ENCODE assay signal across 5 cellular contexts in the genomic region with DNA sequence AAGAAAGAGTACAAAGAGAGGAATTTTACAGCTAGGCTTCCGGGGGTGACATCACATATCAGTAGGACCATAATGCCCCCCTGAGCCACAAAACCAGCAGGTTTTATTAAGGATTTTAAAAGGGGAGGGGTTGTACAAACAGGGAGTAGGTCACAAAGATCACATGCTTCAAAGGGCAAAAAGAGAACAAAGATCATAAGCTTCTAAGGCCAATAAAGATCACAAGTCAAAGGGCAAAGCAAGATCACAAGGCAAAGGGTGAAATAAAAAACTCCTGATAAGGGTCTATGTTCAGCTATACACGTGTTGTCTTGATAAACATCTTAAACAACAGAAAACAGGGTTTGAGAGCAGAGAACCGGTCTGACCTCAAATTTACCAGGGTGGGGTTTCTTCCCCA. TPM values are rescaled to one million over a fixed set of nuclear protein-coding genes. Genes with fewer than 3 reads are reported as not detected.
DNase-seq lines count a peak whose midpoint lies in the region; ATAC-seq, FAIRE-seq and TF ChIP-seq lines count a peak whose summit lies in the region.
"Not testable (repeated sequence)": the region's sequence is repeated elsewhere in the genome, so short reads cannot be mapped to it uniquely, and the experiment has no call there.

No MANE protein-coding gene starts in this region.

- not testable (repeated sequence) for H3K4me3 ChIP-seq in HepG2 (replicated peaks in 1 of 3; ENCODE audit: insufficient read depth in 1 of 3, low read depth in 2 of 3, low read length in 3 of 3); liver (ENCODE audit: low read depth in 1 of 3, low read length in 3 of 3); small intestine (ENCODE audit: low read depth in 1 of 2, low read length in 2 of 2)

- in situ Hi-C loops in HepG2 (cut with HindIII; ENCODE audit: extremely low pct_ligation_motif_present, low pct_unique_long_range_greater_than_20kb) = not testable (repeated sequence)

- not testable (repeated sequence) for H3K27me3 ChIP-seq in HepG2 (ENCODE audit: control insufficient read depth in 1 of 2, insufficient read depth in 2 of 2, low read length in 2 of 2); liver (ENCODE audit: control insufficient read depth in 4 of 4, insufficient read depth in 4 of 4, low read length in 3 of 4); small intestine (ENCODE audit: control insufficient read depth in 2 of 2, insufficient read depth in 2 of 2, low read length in 2 of 2)

- not testable (repeated sequence) for H3K9ac ChIP-seq in HepG2 (ENCODE audit: insufficient read depth, low read depth, low read length); liver (ENCODE audit: low read depth in 1 of 2, low read length in 2 of 2)

- not testable (repeated sequence) for BruUV-seq in HepG2 (replicated peaks; lab: Mats Ljungman, UMichigan)

- DNase-seq in left lobe of liver (ENCODE audit: low spot score); stimulated activated naive B cell treated with anti-CD40 and anti-IgM and Interleukin-4, amounts not matched to agents 10 μg/mL and 1 μg/mL and 100 μg/mL, for 72 hours: not testable (repeated sequence)
- DNase-seq in HepG2 (ENCODE audit: low spot score) (peak; percentile 31), small intestine (peak; percentile 27)

- not testable (repeated sequence) for TF ChIP-seq POLR2A in HepG2 (IDR thresholded peaks at IDR 0.05; ENCODE audit: insufficient read depth in 1 of 2, low read depth in 2 of 2, low read length in 2 of 2)

- H3K27ac ChIP-seq in HepG2 (ENCODE audit: extremely low read length, insufficient read depth, low read length); liver (ENCODE audit: low read depth in 1 of 2, low read length in 2 of 2); small intestine (ENCODE audit: low read depth in 1 of 2, low read length in 1 of 2): not testable (repeated sequence)

- not testable (repeated sequence) for H3K36me3 ChIP-seq in HepG2 (replicated peaks in 1 of 2; ENCODE audit: control insufficient read depth in 1 of 2, insufficient read depth in 2 of 2, low read length in 2 of 2); liver (ENCODE audit: control insufficient read depth in 4 of 4, insufficient read depth in 3 of 4, low read depth in 1 of 4, low read length in 3 of 4); small intestine (ENCODE audit: control insufficient read depth in 2 of 2, insufficient read depth in 2 of 2, low read length in 2 of 2)

- H3K4me2 ChIP-seq in HepG2 (ENCODE audit: low read depth, low read length) = not testable (repeated sequence)

- not testable (repeated sequence) for TF ChIP-seq CTCF in HepG2 (CRISPR knock-in tag; IDR thresholded peaks at IDR 0.05); liver (IDR thresholded peaks at IDR 0.05; ENCODE audit: low read depth, low read length, missing input control)

- TF ChIP-seq EP300 in HepG2 (IDR thresholded peaks at IDR 0.05; ENCODE audit: low read depth in 2 of 2, low read length in 2 of 2) = peak in 1 of 2 experiments; percentile 36; a peak in 1 of 4 replicates
- not testable (repeated sequence) for TF ChIP-seq EP300 in HepG2 (CRISPR knock-in tag; IDR thresholded peaks at IDR 0.05; ENCODE audit: borderline replicate concordance)

- 6% methylated on average over 3 of the region's 3 CpGs for WGBS in HepG2 (ENCODE audit: low lambda C conversion rate)
- WGBS in liver = 56% methylated on average over 3 of the region's 3 CpGs
- 9 to 64% (median 39%) methylated on average over 3 of the region's 3 CpGs for WGBS in small intestine, 3 donors

- peaks cover 25% of the 10 kb centered on the region for H3K4me1 ChIP-seq in HepG2 (ENCODE audit: insufficient read depth, low read length)
- H3K4me1 ChIP-seq in liver (ENCODE audit: control insufficient read depth in 4 of 4, insufficient read depth in 4 of 4, low read length in 3 of 4); small intestine (ENCODE audit: control insufficient read depth in 2 of 2, insufficient read depth in 1 of 2, low read depth in 1 of 2, low read length in 1 of 2): not testable (repeated sequence)

- not testable (repeated sequence) for H3K9me3 Mint-ChIP-seq in stimulated activated naive B cell treated with anti-CD40 and anti-IgM and Interleukin-4, amounts not matched to agents 10 μg/mL and 1 μg/mL and 100 μg/mL, for 72 hours

- H2AFZ ChIP-seq in HepG2 (ENCODE audit: low read length) = not testable (repeated sequence)

- H3K27ac Mint-ChIP-seq in stimulated activated naive B cell treated with anti-CD40 and anti-IgM and Interleukin-4, amounts not matched to agents 10 μg/mL and 1 μg/mL and 100 μg/mL, for 72 hours = peak overlapping the region; percentile 78

- POLR2A ChIA-PET in HepG2 (lab: Yijun Ruan, JAX) = not testable (repeated sequence)

- not testable (repeated sequence) for TF ChIP-seq RAD21 in HepG2 (CRISPR knock-in tag; IDR thresholded peaks at IDR 0.05); liver (IDR thresholded peaks at IDR 0.05)

- not testable (repeated sequence) for H3K79me2 ChIP-seq in HepG2 (ENCODE audit: insufficient read depth, low read length)

- H3K4me3 Mint-ChIP-seq in stimulated activated naive B cell treated with anti-CD40 and anti-IgM and Interleukin-4, amounts not matched to agents 10 μg/mL and 1 μg/mL and 100 μg/mL, for 72 hours = not testable (repeated sequence)

- FAIRE-seq in HepG2 (lab: Jason Lieb, UNC); small intestine (lab: Jason Lieb, UNC): not testable (repeated sequence)

- not testable (repeated sequence) for H4K20me1 ChIP-seq in HepG2 (ENCODE audit: insufficient read depth, low read length)

- ATAC-seq in left lobe of liver = peak; percentile 12
- ATAC-seq in HepG2; stimulated activated naive B cell treated with anti-CD40 and anti-IgM and Interleukin-4, amounts not matched to agents 10 μg/mL and 1 μg/mL and 100 μg/mL, for 72 hours (replicated peaks): not testable (repeated sequence)

- H3K4me1 Mint-ChIP-seq in stimulated activated naive B cell treated with anti-CD40 and anti-IgM and Interleukin-4, amounts not matched to agents 10 μg/mL and 1 μg/mL and 100 μg/mL, for 72 hours = not testable (repeated sequence)

- H3K9me3 ChIP-seq in HepG2 (ENCODE audit: low read length); liver (ENCODE audit: control insufficient read depth in 4 of 4, low read length in 3 of 4); small intestine (ENCODE audit: control insufficient read depth, low read depth): not testable (repeated sequence)

- not testable (repeated sequence) for H3K36me3 Mint-ChIP-seq in stimulated activated naive B cell treated with anti-CD40 and anti-IgM and Interleukin-4, amounts not matched to agents 10 μg/mL and 1 μg/mL and 100 μg/mL, for 72 hours

- intact Hi-C loops in HepG2 (cut with micrococcal nuclease; ENCODE audit: unreplicated experiment) = not testable (repeated sequence)

- peaks cover 0 to 10% of the 10 kb centered on the region in 2 donors for H3K27me3 Mint-ChIP-seq in stimulated activated naive B cell treated with anti-CD40 and anti-IgM and Interleukin-4, amounts not matched to agents 10 μg/mL and 1 μg/mL and 100 μg/mL, for 72 hours

- CTCF ChIA-PET in HepG2 (lab: Yijun Ruan, JAX; ENCODE audit: low intra/inter-chr PET ratio, low total read pairs) = not testable (repeated sequence)

TF ChIP-seq in HepG2, 621 proteins besides CTCF, POLR2A, EP300 and RAD21 (continues in another document):
- TF ChIP-seq NCOR1 (IDR thresholded peaks at IDR 0.05; ENCODE audit: borderline replicate concordance, low read length) = 0 out of 2 replicates have a peak, but pooled peaks have one; percentile 60

TF ChIP-seq in liver, 16 proteins besides CTCF, POLR2A, EP300 and RAD21:
- TF ChIP-seq NR2F2 (IDR thresholded peaks at IDR 0.05) = peak; percentile 70
- TF ChIP-seq RXRA (IDR thresholded peaks at IDR 0.05) = peak; percentile 44 to 85
- peak; percentile 67 to 78 for TF ChIP-seq HNF4A (conservative IDR thresholded peaks at IDR 0.05)

RNA-seq across cellular contexts. Expression of gene SYNE2, which starts 41.1 kb away (rescaled TPM):
- total RNA-seq in left lobe of liver = 46.8 TPM
- total RNA-seq in HepG2 (2016; rRNA removed; fragmentation: Illumina TruSeq; extraction: Trizol) = 13.3 and 19.5 TPM in 2 replicates
- total RNA-seq in HepG2 (2016; cell fraction: cytosol; rRNA removed; fragmentation: Illumina TruSeq; extraction: Trizol; ENCODE audit: low read depth) = 3.3 and 4.7 TPM in 2 replicates
- 13.6 and 17.1 TPM in 2 replicates for total RNA-seq in HepG2 (2016; cell fraction: insoluble cytoplasmic fraction; rRNA removed; fragmentation: Illumina TruSeq; extraction: Trizol)
- total RNA-seq in HepG2 (2016; cell fraction: membrane; rRNA removed; fragmentation: Illumina TruSeq; extraction: Trizol) = 4.5 and 4.9 TPM in 2 replicates
- 24.4 and 24.6 TPM in 2 replicates for total RNA-seq in HepG2 (2016; cell fraction: nucleus; rRNA removed; fragmentation: Illumina TruSeq; extraction: Trizol)
- polyA plus RNA-seq in HepG2 (2011; rRNA removed) = 6.2 and 6.4 TPM in 2 replicates
- polyA plus RNA-seq in HepG2 (2011; cell fraction: cytosol; rRNA removed) = 3.3 and 4.5 TPM in 2 replicates
- 21.7 and 22.7 TPM in 2 replicates for polyA plus RNA-seq in HepG2 (2011; cell fraction: nucleus; rRNA removed)
- polyA plus RNA-seq in HepG2 (2012) = 4.5 and 5.0 TPM in 2 replicates
- polyA plus RNA-seq in HepG2 (2016; cell fraction: cytosol; fragmentation: Illumina TruSeq; extraction: Trizol; ENCODE audit: low read depth) = 0.34 and 0.63 TPM in 2 replicates
- polyA plus RNA-seq in HepG2 (2016; cell fraction: insoluble cytoplasmic fraction; fragmentation: Illumina TruSeq; extraction: Trizol; ENCODE audit: low read depth) = 7.2 and 9.1 TPM in 2 replicates
- 0.87 and 1.0 TPM in 2 replicates for polyA plus RNA-seq in HepG2 (2016; cell fraction: membrane; fragmentation: Illumina TruSeq; extraction: Trizol; ENCODE audit: low read depth)
- polyA plus RNA-seq in HepG2 (2016; cell fraction: nucleus; fragmentation: Illumina TruSeq; extraction: Trizol; ENCODE audit: insufficient read depth, low read depth) = 13.5 and 14.3 TPM in 2 replicates
- polyA minus RNA-seq in HepG2 (2011; rRNA and poly(A)+ RNA removed; ENCODE audit: low replicate concordance) = 21.2 and 137 TPM in 2 replicates
- polyA minus RNA-seq in HepG2 (2011; cell fraction: cytosol; rRNA and poly(A)+ RNA removed) = 9.4 and 14.6 TPM in 2 replicates
- 55.6 and 61.7 TPM in 2 replicates for polyA minus RNA-seq in HepG2 (2011; cell fraction: nucleus; rRNA and poly(A)+ RNA removed)
- total RNA-seq in liver = 10 to 100 TPM; 15.5 to 79.9 TPM
- polyA plus RNA-seq in liver = 10 to 100 TPM; 12.0 to 23.5 TPM
- polyA plus RNA-seq in small intestine = 10 to 100 TPM; 13.8 to 35.0 (median 30.9) TPM
